In genomic region chr12:113781415-113782198, GRCh38 we compare ENCODE assay signal across 21 cellular contexts.
DNase-seq lines count a peak whose midpoint lies in the region; ATAC-seq and TF ChIP-seq lines count a peak whose summit lies in the region.
"Had no signal": no experiment of that assay in that cellular context is flagged by ENCODE, and none has a peak within 500 bp of the region (broad histone marks: within the 10 kb centered on the region; RNA-seq: fewer than 3 reads in every experiment).

No MANE protein-coding gene starts in this region.

- H3K4me3 Mint-ChIP-seq in activated naive CD8-positive, alpha-beta T cell treated with anti-CD3 and anti-CD28 coated beads for 36 hours, result no peak overlapping the region
- H3K4me3 Mint-ChIP-seq: activated naive CD8-positive, alpha-beta T cell; activated T-cell treated with anti-CD3 and anti-CD28 coated beads, Interleukin-2, amount 50 U/mL, for 24 hours; central memory CD8-positive, alpha-beta T cell; H9; T-helper 2 cell treated with Interferon-gamma antibody and Interleukin-4, amounts not matched to agents 5 μg/mL and 100 μg/mL, for 36 hours had no signal

- no peak for ATAC-seq in GM18909 (IDR thresholded peaks at IDR 0.05; ENCODE audit: poor library complexity, unreplicated experiment)
- ATAC-seq in HG02981 (IDR thresholded peaks at IDR 0.05; ENCODE audit: unreplicated experiment), result no peak

- no peak overlapping the region for H3K27ac Mint-ChIP-seq in activated naive CD8-positive, alpha-beta T cell treated with anti-CD3 and anti-CD28 coated beads for 36 hours
- H3K27ac Mint-ChIP-seq: activated naive CD8-positive, alpha-beta T cell; activated T-cell treated with anti-CD3 and anti-CD28 coated beads, Interleukin-2, amount 50 U/mL, for 24 hours; H9; T-helper 2 cell treated with Interferon-gamma antibody and Interleukin-4, amounts not matched to agents 5 μg/mL and 100 μg/mL, for 36 hours had no signal

- H3K27me3 ChIP-seq in SJSA1 (replicated peaks), result no peaks in the 10 kb centered on the region
- peaks cover 29% of the 10 kb centered on the region for H3K27me3 ChIP-seq in adrenal gland
- H3K27me3 ChIP-seq: BE2C, right lobe of liver had no signal

- no peaks in the 10 kb centered on the region for H3K4me1 Mint-ChIP-seq in activated naive CD8-positive, alpha-beta T cell treated with anti-CD3 and anti-CD28 coated beads for 36 hours
- H3K4me1 Mint-ChIP-seq: central memory CD8-positive, alpha-beta T cell had no signal

- intact Hi-C loops in adrenal gland (cut with DNase I), result no loop called here

- peak overlapping the region; percentile 40 for H3K27ac ChIP-seq in SJSA1
- no peak overlapping the region for H3K27ac ChIP-seq in adrenal gland
- H3K27ac ChIP-seq: right lobe of liver, suprapubic skin had no signal

- TF ChIP-seq CTCF in AG10803 (conservative IDR thresholded peaks at IDR 0.05; ENCODE audit: low read length) (no peak), fibroblast of the aortic adventitia (IDR thresholded peaks at IDR 0.05; ENCODE audit: insufficient read depth, low read length) (no peak), adrenal gland (IDR thresholded peaks at IDR 0.05) (no peak)

- H3K4me3 ChIP-seq in AG10803 (ENCODE audit: low read length), result no peak overlapping the region
- H3K4me3 ChIP-seq in SJSA1, result no peak overlapping the region
- H3K4me3 ChIP-seq in fibroblast of the aortic adventitia (ENCODE audit: low read depth, low read length), result no peak overlapping the region
- no peak overlapping the region for H3K4me3 ChIP-seq in adrenal gland
- H3K4me3 ChIP-seq: right lobe of liver, suprapubic skin had no signal

- H3K4me1 ChIP-seq in SJSA1 (replicated peaks) (peaks cover 16% of the 10 kb centered on the region), adrenal gland (replicated peaks in 1 of 2) (no peaks in the 10 kb centered on the region)
- H3K4me1 ChIP-seq: BE2C, right lobe of liver, suprapubic skin had no signal

- peaks cover 4% of the 10 kb centered on the region for H3K9me3 Mint-ChIP-seq in activated naive CD8-positive, alpha-beta T cell treated with anti-CD3 and anti-CD28 coated beads for 36 hours
- H3K9me3 Mint-ChIP-seq: T-helper 2 cell treated with Interferon-gamma antibody and Interleukin-4, amounts not matched to agents 5 μg/mL and 100 μg/mL, for 36 hours had no signal

- H3K9me3 ChIP-seq in SJSA1 (replicated peaks) (no peaks in the 10 kb centered on the region), adrenal gland (replicated peaks in 1 of 3) (no peaks in the 10 kb centered on the region)
- H3K9me3 ChIP-seq: BE2C, right lobe of liver, suprapubic skin had no signal

- H3K27me3 Mint-ChIP-seq in activated naive CD8-positive, alpha-beta T cell treated with anti-CD3 and anti-CD28 coated beads for 36 hours, result peaks cover 20% of the 10 kb centered on the region

- H3K36me3 ChIP-seq in SJSA1, result no peaks in the 10 kb centered on the region
- H3K36me3 ChIP-seq in adrenal gland (replicated peaks in 1 of 2), result no peaks in the 10 kb centered on the region
- H3K36me3 ChIP-seq: BE2C, right lobe of liver, suprapubic skin had no signal

- peak; percentile 25 for DNase-seq in AG10803 (ENCODE audit: low read depth)
- peak; percentile 80 for DNase-seq in HCEC 1CT
- DNase-seq in SJSA1 (ENCODE audit: low read depth in 1 of 2, low spot score in 2 of 2), result peak in 1 of 2 experiments; percentile 51
- DNase-seq in fibroblast of the aortic adventitia (ENCODE audit: low read depth), result peak; percentile 65
- no peak for DNase-seq in activated naive CD8-positive, alpha-beta T cell treated with anti-CD3 and anti-CD28 coated beads for 36 hours
- no peak for DNase-seq in adrenal gland
- DNase-seq: activated CD4-positive, alpha-beta T cell treated with anti-CD3 and anti-CD28 coated beads for 48 hours; activated T-cell treated with anti-CD3 and anti-CD28 coated beads, Interleukin-2, amount 50 U/mL, for 24 hours; BE2C; DMS153; H9; NCI-H1417; NCI-H226; nucleus accumbens; right lobe of liver had no signal

- no peaks in the 10 kb centered on the region for H3K36me3 Mint-ChIP-seq in activated naive CD8-positive, alpha-beta T cell treated with anti-CD3 and anti-CD28 coated beads for 36 hours
- H3K36me3 Mint-ChIP-seq: activated naive CD8-positive, alpha-beta T cell had no signal

- WGBS in adrenal gland, 4 donors, result 54 to 65% (median 60%) methylated on average over 8 to 10 of the region's 10 CpGs

- TF ChIP-seq POLR2A in adrenal gland (IDR thresholded peaks at IDR 0.05), result no peak

Comparison
In these comparisons a context has a peak if more than half of its experiments do, and no peak if none do; other contexts are left out.
1. DNase-seq: peak in AG10803 (single experiment), HCEC 1CT (single experiment) and fibroblast of the aortic adventitia (single experiment); none in activated naive CD8-positive, alpha-beta T cell treated with anti-CD3 and anti-CD28 coated beads for 36 hours (single experiment) and adrenal gland (0 of 7).